ENCODE assay signal across 17 cellular contexts in genomic region chr7:106871793-106872571, GRCh38. TPM values are rescaled to one million over a fixed set of nuclear protein-coding genes. Genes with fewer than 3 reads are reported as not detected.
DNase-seq lines count a peak whose midpoint lies in the region; ATAC-seq and TF ChIP-seq lines count a peak whose summit lies in the region.
"Had no signal": no experiment of that assay in that cellular context is flagged by ENCODE, and none has a peak within 500 bp of the region (broad histone marks: within the 10 kb centered on the region; RNA-seq: fewer than 3 reads in every experiment).

No MANE protein-coding gene starts in this region.

- H2AFZ ChIP-seq in KMS-11 (ENCODE audit: low read depth) = peak overlapping the region; percentile 50

- peaks cover 55% of the 10 kb centered on the region for H3K4me1 ChIP-seq in KMS-11 (ENCODE audit: low read depth, poor library complexity, severe bottlenecking)
- H3K4me1 ChIP-seq: body of pancreas, SJSA1 had no signal

- H3K4me3 Mint-ChIP-seq in activated T-helper 1 cell treated with anti-CD3 and anti-CD28 coated beads, Interleukin-12 subunit alpha, Interleukin-12 subunit beta, Interleukin-2, Interleukin-4 antibody, amounts not matched to agents 30 ng/mL and 10 ng/mL and 1 ng/mL, durations not matched to agents 14 hours and 24 hours and 36 hours = peak overlapping the region; percentile 43
- peak overlapping the region; percentile 26 to 79 (median 60) for H3K4me3 Mint-ChIP-seq in naive thymus-derived CD8-positive, alpha-beta T cell
- H3K4me3 Mint-ChIP-seq: nephron progenitor cell had no signal

- peak overlapping the region; percentile 85 for H3K27ac ChIP-seq in KMS-11
- H3K27ac ChIP-seq: body of pancreas, epithelial cell of prostate, SJSA1 had no signal

- no peak overlapping the region for H3K4me3 ChIP-seq in KMS-11 (IDR thresholded peaks at IDR 0.05; ENCODE audit: insufficient read depth, low read depth, low read length)
- H3K4me3 ChIP-seq: body of pancreas, SJSA1 had no signal

- no peaks in the 10 kb centered on the region for H4K20me1 ChIP-seq in KMS-11 (ENCODE audit: insufficient read depth)

- DNase-seq in SIG-M5 treated with dmso at 0.1 percent for 504 hours (lab: John Stamatoyannopoulos, UW; ENCODE audit: unreplicated experiment) = peak; percentile 10
- DNase-seq in SIG-M5 (lab: John Stamatoyannopoulos, UW) = no peak
- no peak for DNase-seq in activated T-helper 1 cell treated with anti-CD3 and anti-CD28 coated beads, Interleukin-12 subunit alpha, Interleukin-12 subunit beta, Interleukin-2, Interleukin-4 antibody, amounts not matched to agents 30 ng/mL and 10 ng/mL and 1 ng/mL, durations not matched to agents 14 hours and 24 hours and 36 hours (ENCODE audit: low spot score)
- DNase-seq in naive thymus-derived CD8-positive, alpha-beta T cell = no peak
- DNase-seq in epidermal melanocyte (ENCODE audit: insufficient read length, low spot score) = no peak
- no peak for DNase-seq in stimulated activated CD4-positive, alpha-beta T cell treated with anti-CD3 and anti-CD28 coated beads, Interleukin-4, amount 100 ng/mL, for 24 hours
- DNase-seq in Right ventricle myocardium superior = no peak
- DNase-seq: ACHN; activated CD4-positive, alpha-beta T cell treated with anti-CD3 and anti-CD28 coated beads, Interleukin-2, amount 50 U/mL, for 4 hours; body of pancreas; GOT3; NCI-H226; nephron progenitor cell; small intestine had no signal

- POLR2A ChIA-PET in naive thymus-derived CD8-positive, alpha-beta T cell (lab: Charles Lee) = interaction anchor here (0.9 to 1.0 kb wide), 2 partner anchors 296 to 872 kb away, joined by 3 read pairs; partner anchors contain the start of genes CBLL1 and HBP1

- TF ChIP-seq CTCF in KMS-11 (conservative IDR thresholded peaks at IDR 0.05; ENCODE audit: low read depth, low read length) = no peak

- peaks cover 66% of the 10 kb centered on the region for H3K4me1 Mint-ChIP-seq in activated T-helper 1 cell treated with anti-CD3 and anti-CD28 coated beads, Interleukin-12 subunit alpha, Interleukin-12 subunit beta, Interleukin-2, Interleukin-4 antibody, amounts not matched to agents 30 ng/mL and 10 ng/mL and 1 ng/mL, durations not matched to agents 14 hours and 24 hours and 36 hours (ENCODE audit: low read depth)
- peaks cover 23 to 80% (median 71%) of the 10 kb centered on the region in 4 donors for H3K4me1 Mint-ChIP-seq in naive thymus-derived CD8-positive, alpha-beta T cell
- H3K4me1 Mint-ChIP-seq: nephron progenitor cell had no signal

- H3K36me3 ChIP-seq in KMS-11 (ENCODE audit: insufficient read depth) = no peaks in the 10 kb centered on the region
- H3K36me3 ChIP-seq: SJSA1 had no signal

- peaks cover 70% of the 10 kb centered on the region for H3K36me3 Mint-ChIP-seq in activated T-helper 1 cell treated with anti-CD3 and anti-CD28 coated beads, Interleukin-12 subunit alpha, Interleukin-12 subunit beta, Interleukin-2, Interleukin-4 antibody, amounts not matched to agents 30 ng/mL and 10 ng/mL and 1 ng/mL, durations not matched to agents 14 hours and 24 hours and 36 hours (ENCODE audit: low read depth)
- peaks cover 44 to 93% (median 83%) of the 10 kb centered on the region in 3 donors for H3K36me3 Mint-ChIP-seq in naive thymus-derived CD8-positive, alpha-beta T cell

- intact Hi-C loops in activated T-helper 1 cell treated with anti-CD3 and anti-CD28 coated beads, Interleukin-12 subunit alpha, Interleukin-12 subunit beta, Interleukin-2, Interleukin-4 antibody, amounts not matched to agents 30 ng/mL and 10 ng/mL and 1 ng/mL, durations not matched to agents 14 hours and 24 hours and 36 hours (cut with micrococcal nuclease) = loop anchor here (1.0 to 5.0 kb wide), 8 partner anchors 9 to 1063 kb away; partner anchors contain the start of gene CBLL1
- intact Hi-C loops in Right ventricle myocardium superior (cut with DNase I) = no loop called here

- no peaks in the 10 kb centered on the region for H3K27me3 ChIP-seq in KMS-11 (ENCODE audit: insufficient read depth, low read depth)
- H3K27me3 ChIP-seq: body of pancreas, SJSA1 had no signal

- no peaks in the 10 kb centered on the region for H3K27me3 Mint-ChIP-seq in activated T-helper 1 cell treated with anti-CD3 and anti-CD28 coated beads, Interleukin-12 subunit alpha, Interleukin-12 subunit beta, Interleukin-2, Interleukin-4 antibody, amounts not matched to agents 30 ng/mL and 10 ng/mL and 1 ng/mL, durations not matched to agents 14 hours and 24 hours and 36 hours (ENCODE audit: insufficient read depth)
- H3K27me3 Mint-ChIP-seq in naive thymus-derived CD8-positive, alpha-beta T cell = no peaks in the 10 kb centered on the region

- peak overlapping the region; percentile 37 for H3K9ac ChIP-seq in KMS-11

- H3K4me2 ChIP-seq in KMS-11 = peak overlapping the region; percentile 89

- H3K79me2 ChIP-seq in KMS-11 (ENCODE audit: insufficient read depth, low read depth) = peaks cover 11% of the 10 kb centered on the region; the same call in 1 of the 2 replicates

- peak; percentile 42 to 74 for ATAC-seq in naive thymus-derived CD8-positive, alpha-beta T cell
- ATAC-seq in Right ventricle myocardium superior (ENCODE audit: poor library complexity) = no peak
- ATAC-seq: body of pancreas had no signal

- peak overlapping the region; percentile 64 for H3K27ac Mint-ChIP-seq in activated T-helper 1 cell treated with anti-CD3 and anti-CD28 coated beads, Interleukin-12 subunit alpha, Interleukin-12 subunit beta, Interleukin-2, Interleukin-4 antibody, amounts not matched to agents 30 ng/mL and 10 ng/mL and 1 ng/mL, durations not matched to agents 14 hours and 24 hours and 36 hours
- peak overlapping the region; percentile 3 to 82 (median 58) for H3K27ac Mint-ChIP-seq in naive thymus-derived CD8-positive, alpha-beta T cell
- H3K27ac Mint-ChIP-seq: nephron progenitor cell had no signal

- H3K9me3 Mint-ChIP-seq in activated T-helper 1 cell treated with anti-CD3 and anti-CD28 coated beads, Interleukin-12 subunit alpha, Interleukin-12 subunit beta, Interleukin-2, Interleukin-4 antibody, amounts not matched to agents 30 ng/mL and 10 ng/mL and 1 ng/mL, durations not matched to agents 14 hours and 24 hours and 36 hours = peaks cover 3% of the 10 kb centered on the region
- H3K9me3 Mint-ChIP-seq in naive thymus-derived CD8-positive, alpha-beta T cell = peaks cover 0 to 15% (median 4%) of the 10 kb centered on the region in 9 donors

RNA-seq across cellular contexts. Expression of gene PIK3CG, which starts 6.9 kb away (rescaled TPM):
- total RNA-seq in activated T-helper 1 cell treated with anti-CD3 and anti-CD28 coated beads, Interleukin-12 subunit alpha, Interleukin-12 subunit beta, Interleukin-2, Interleukin-4 antibody, amounts not matched to agents 30 ng/mL and 10 ng/mL and 1 ng/mL, durations not matched to agents 14 hours and 24 hours and 36 hours = 38.7 and 39.3 TPM in 2 replicates
- 10 to 100 TPM; 32.9 to 34.4 TPM for total RNA-seq in naive thymus-derived CD8-positive, alpha-beta T cell
- 10 to 100 TPM; 18.3 to 23.0 (median 19.5) TPM for polyA plus RNA-seq in naive thymus-derived CD8-positive, alpha-beta T cell
- total RNA-seq in Right ventricle myocardium superior = 1.6 TPM

Comparison
In these comparisons a context has a peak if more than half of its experiments do, and no peak if none do; other contexts are left out.
1. RNA of gene PIK3CG, which starts 6.9 kb away (total RNA-seq): 38.7 to 39.3 TPM in activated T-helper 1 cell treated with anti-CD3 and anti-CD28 coated beads, Interleukin-12 subunit alpha, Interleukin-12 subunit beta, Interleukin-2, Interleukin-4 antibody, amounts not matched to agents 30 ng/mL and 10 ng/mL and 1 ng/mL, durations not matched to agents 14 hours and 24 hours and 36 hours and 32.9 to 34.4 TPM in naive thymus-derived CD8-positive, alpha-beta T cell; 1.6 TPM in Right ventricle myocardium superior (single experiment); every median in the first group is over 10 times any median in the second.